Comparison of ENCODE assay signal across 8 cellular contexts in genomic region chr11:12893787-12894672, GRCh38.
DNase-seq lines count a peak whose midpoint lies in the region; FAIRE-seq and TF ChIP-seq lines count a peak whose summit lies in the region.

No MANE protein-coding gene starts in this region.

- peak; percentile 15 for DNase-seq in AG09319 (ENCODE audit: extremely low read depth, low read depth)
- peak; percentile 5 for DNase-seq in GM18507 (ENCODE audit: extremely low spot score, insufficient read length, low read depth)
- DNase-seq in NCI-H1694 treated with DMSO at 0.1 percent for 48 hours (lab: John Stamatoyannopoulos, UW): peak; percentile 47
- DNase-seq in dermis microvascular lymphatic vessel endothelial cell (ENCODE audit: low read depth in 2 of 2): peak; percentile 30 to 51
- peak; percentile 66 for DNase-seq in medulla oblongata (ENCODE audit: extremely low spot score)
- peak; percentile 13 for DNase-seq in stimulated activated CD8-positive, alpha-beta memory T cell treated with anti-CD3 and anti-CD28 coated beads, Interleukin-7, amount 100 ng/mL, for 24 hours (ENCODE audit: low read depth)
- DNase-seq in OCI-M2 (lab: John Stamatoyannopoulos, UW; ENCODE audit: unreplicated experiment): no peak

- FAIRE-seq in GM18507 (lab: Jason Lieb, UNC): peak; percentile 65

- H3K4me3 ChIP-seq in WI38 (ENCODE audit: low read depth, low read length): no peak overlapping the region

- TF ChIP-seq CTCF in AG09319 (IDR thresholded peaks at IDR 0.05; ENCODE audit: low read depth, low read length): peak; percentile 81
- TF ChIP-seq CTCF in WI38 (IDR thresholded peaks at IDR 0.05; ENCODE audit: low read depth, low read length): peak; percentile 84
